ENCODE assay signal across 26 cellular contexts in genomic region chr4:37723067-37723466, GRCh38.
"Had no signal": no experiment of that assay in that cellular context is flagged by ENCODE, and none has a peak within 500 bp of the region (broad histone marks: within the 10 kb centered on the region; RNA-seq: fewer than 3 reads in every experiment).

No MANE protein-coding gene starts in this region.

- H3K4me3 Mint-ChIP-seq: immature natural killer cell; natural killer cell; nephron progenitor cell; stimulated activated memory B cell treated with anti-CD40 and anti-IgM and Interleukin-4, amounts not matched to agents 10 μg/mL and 1 μg/mL and 100 μg/mL, for 72 hours; stimulated activated naive CD8-positive, alpha-beta T cell treated with anti-CD3 and anti-CD28 coated beads, Interleukin-15, amount 100 ng/mL, for 72 hours had no signal

- H3K4me3 ChIP-seq: left lung, lower lobe of right lung, ovary, right atrium auricular region, right lobe of liver, smooth muscle cell, testis, thyroid gland, transverse colon, upper lobe of right lung had no signal

- H3K4me1 ChIP-seq: left lung, lower lobe of right lung, right atrium auricular region, right lobe of liver, testis, thyroid gland, upper lobe of right lung had no signal

- H3K27me3 Mint-ChIP-seq: progenitor cell of endocrine pancreas had no signal

- H3K27ac Mint-ChIP-seq: immature natural killer cell; natural killer cell; nephron progenitor cell; progenitor cell of endocrine pancreas; stimulated activated memory B cell treated with anti-CD40 and anti-IgM and Interleukin-4, amounts not matched to agents 10 μg/mL and 1 μg/mL and 100 μg/mL, for 72 hours had no signal

- H3K27ac ChIP-seq: left lung, lower lobe of right lung, ovary, right atrium auricular region, right lobe of liver, testis, thyroid gland, upper lobe of right lung had no signal

- H3K36me3 Mint-ChIP-seq: immature natural killer cell; natural killer cell; stimulated activated memory B cell treated with anti-CD40 and anti-IgM and Interleukin-4, amounts not matched to agents 10 μg/mL and 1 μg/mL and 100 μg/mL, for 72 hours had no signal

- DNase-seq: hypothalamus; immature natural killer cell; kidney; left colon; left lung; lower lobe of right lung; mammary epithelial cell; mesenchymal stem cell; natural killer cell; nephron progenitor cell; ovary; right lobe of liver; stimulated activated CD4-positive, alpha-beta T cell treated with anti-CD3 and anti-CD28 coated beads, Interleukin-1b, Interleukin-23, amount 100 ng/mL, for 48 hours; stimulated activated CD4-positive, alpha-beta T cell treated with anti-CD3 and anti-CD28 coated beads, Interleukin-2, amount 100 ng/mL, for 48 hours; stimulated activated CD4-positive, alpha-beta T cell treated with anti-CD3 and anti-CD28 coated beads, Interleukin-4, amount 100 ng/mL, for 4 hours; stimulated activated CD8-positive, alpha-beta memory T cell treated with anti-CD3 and anti-CD28 coated beads, Interleukin-4, amount 100 ng/mL, for 48 hours; stimulated activated naive CD4-positive, alpha-beta T cell treated with Interleukin-2 at 50 U/mL for 16 hours; stimulated activated naive CD8-positive, alpha-beta T cell treated with anti-CD3 and anti-CD28 coated beads, Interleukin-15, amount 100 ng/mL, for 72 hours; testis; thyroid gland; transverse colon; upper lobe of right lung had no signal

- ATAC-seq: left colon; left lung; lower lobe of right lung; natural killer cell; right lobe of liver; stimulated activated memory B cell treated with anti-CD40 and anti-IgM and Interleukin-4, amounts not matched to agents 10 μg/mL and 1 μg/mL and 100 μg/mL, for 72 hours; upper lobe of right lung had no signal

- H3K9me3 Mint-ChIP-seq: immature natural killer cell; natural killer cell; nephron progenitor cell; stimulated activated memory B cell treated with anti-CD40 and anti-IgM and Interleukin-4, amounts not matched to agents 10 μg/mL and 1 μg/mL and 100 μg/mL, for 72 hours; stimulated activated naive CD8-positive, alpha-beta T cell treated with anti-CD3 and anti-CD28 coated beads, Interleukin-15, amount 100 ng/mL, for 72 hours had no signal

- H3K27me3 ChIP-seq: left lung, ovary, right atrium auricular region, right lobe of liver, testis, thyroid gland, transverse colon, upper lobe of right lung had no signal

- H3K36me3 ChIP-seq: left lung, lower lobe of right lung, ovary, right atrium auricular region, right lobe of liver, thyroid gland, transverse colon, upper lobe of right lung had no signal

- H3K4me1 Mint-ChIP-seq: natural killer cell; stimulated activated memory B cell treated with anti-CD40 and anti-IgM and Interleukin-4, amounts not matched to agents 10 μg/mL and 1 μg/mL and 100 μg/mL, for 72 hours had no signal

- H3K9me3 ChIP-seq: left lung, lower lobe of right lung, ovary, right atrium auricular region, right lobe of liver, testis, thyroid gland, transverse colon, upper lobe of right lung had no signal
